ENCODE assay signal across 8 cellular contexts in genomic region chr16:66872927-66873684, GRCh38. TPM values are rescaled to one million over a fixed set of nuclear protein-coding genes. Genes with fewer than 3 reads are reported as not detected.
A peak's percentile ranks its signal among the peaks of the same experiment; 100 is the strongest.
DNase-seq lines count a peak whose midpoint lies in the region; ATAC-seq and TF ChIP-seq lines count a peak whose summit lies in the region.

No MANE protein-coding gene starts in this region.

- no peaks in the 10 kb centered on the region for H3K9me3 Mint-ChIP-seq in nephron progenitor cell
- peaks cover 11% of the 10 kb centered on the region for H3K9me3 Mint-ChIP-seq in stimulated activated naive CD8-positive, alpha-beta T cell treated with anti-CD3 and anti-CD28 coated beads, Interleukin-15, Interleukin-2, amounts not matched to agents 100 ng/mL and 50 ng/mL, for 24 hours

- H3K27me3 ChIP-seq in DND-41 (ENCODE audit: insufficient read depth, low read length, poor library complexity) (no peaks in the 10 kb centered on the region), RWPE2 (ENCODE audit: insufficient read depth, poor library complexity, severe bottlenecking) (no peaks in the 10 kb centered on the region)

- ATAC-seq in DND-41 (ENCODE audit: insufficient read depth, low read depth) (peak; percentile 82), GM21619 (IDR thresholded peaks at IDR 0.05; ENCODE audit: unreplicated experiment) (peak; percentile 79), RWPE2 (ENCODE audit: low read depth) (peak; percentile 90)

- H3K4me1 ChIP-seq in DND-41 (ENCODE audit: insufficient read depth, low read length) (peaks cover 45% of the 10 kb centered on the region), RWPE2 (ENCODE audit: insufficient read depth, poor library complexity, severe bottlenecking) (peaks cover 4% of the 10 kb centered on the region)

- H3K27me3 Mint-ChIP-seq in nephron progenitor cell (ENCODE audit: low read depth, poor library complexity): peaks cover 23% of the 10 kb centered on the region
- H3K27me3 Mint-ChIP-seq in stimulated activated naive CD8-positive, alpha-beta T cell treated with anti-CD3 and anti-CD28 coated beads, Interleukin-15, Interleukin-2, amounts not matched to agents 100 ng/mL and 50 ng/mL, for 24 hours: no peaks in the 10 kb centered on the region

- TF ChIP-seq EP300 in Ishikawa (IDR thresholded peaks at IDR 0.05; ENCODE audit: borderline replicate concordance): no peak

- H3K79me2 ChIP-seq in DND-41 (ENCODE audit: insufficient read depth, low read length): no peaks in the 10 kb centered on the region

- peak overlapping the region; percentile 51 for H3K9ac ChIP-seq in DND-41 (ENCODE audit: low read depth, low read length)

- TF ChIP-seq CTCF in DND-41 (IDR thresholded peaks at IDR 0.05; ENCODE audit: borderline replicate concordance, extremely low read depth, low read length, poor library complexity, severe bottlenecking) (peak; percentile 95), RWPE2 (IDR thresholded peaks at IDR 0.05; ENCODE audit: poor library complexity, severe bottlenecking) (peak; percentile 96), fibroblast of villous mesenchyme (IDR thresholded peaks at IDR 0.05; ENCODE audit: insufficient read depth, low read depth, low read length) (peak; percentile 90), nephron progenitor cell (IDR thresholded peaks at IDR 0.05) (peak; percentile 93)

- peak overlapping the region; percentile 69 for H3K27ac ChIP-seq in DND-41 (ENCODE audit: low read length)
- H3K27ac ChIP-seq in RWPE2 (ENCODE audit: poor library complexity, severe bottlenecking): peak overlapping the region; percentile 63

- TF ChIP-seq RAD21 in Ishikawa (IDR thresholded peaks at IDR 0.05; ENCODE audit: low read depth): peak; percentile 42; the same call in 1 of the 2 replicates

- no peaks in the 10 kb centered on the region for H4K20me1 ChIP-seq in DND-41 (ENCODE audit: insufficient read depth, low read length)

- peak overlapping the region; percentile 79 for H3K4me3 Mint-ChIP-seq in nephron progenitor cell
- H3K4me3 Mint-ChIP-seq in stimulated activated naive CD8-positive, alpha-beta T cell treated with anti-CD3 and anti-CD28 coated beads, Interleukin-15, Interleukin-2, amounts not matched to agents 100 ng/mL and 50 ng/mL, for 24 hours: peak overlapping the region; percentile 87

- no peaks in the 10 kb centered on the region for H3K36me3 Mint-ChIP-seq in nephron progenitor cell (ENCODE audit: low read depth)
- H3K36me3 Mint-ChIP-seq in stimulated activated naive CD8-positive, alpha-beta T cell treated with anti-CD3 and anti-CD28 coated beads, Interleukin-15, Interleukin-2, amounts not matched to agents 100 ng/mL and 50 ng/mL, for 24 hours (ENCODE audit: low read depth): peaks cover 11% of the 10 kb centered on the region

- H3K9me3 ChIP-seq in DND-41 (ENCODE audit: insufficient read depth, low read length, severe bottlenecking): no peaks in the 10 kb centered on the region
- H3K9me3 ChIP-seq in RWPE2 (ENCODE audit: severe bottlenecking): no peaks in the 10 kb centered on the region

- DNase-seq in DND-41 (peak; percentile 96), RWPE2 (ENCODE audit: low spot score) (peak; percentile 96), fibroblast of villous mesenchyme (ENCODE audit: low read depth) (peak; percentile 97), nephron progenitor cell (peak; percentile 94)
- DNase-seq in activated effector memory CD4-positive, alpha-beta T cell treated with Interleukin-2 at 50 U/mL for 16 hours: peak; percentile 85

- H3K4me1 Mint-ChIP-seq in nephron progenitor cell: peaks cover 37% of the 10 kb centered on the region
- H3K4me1 Mint-ChIP-seq in stimulated activated naive CD8-positive, alpha-beta T cell treated with anti-CD3 and anti-CD28 coated beads, Interleukin-15, Interleukin-2, amounts not matched to agents 100 ng/mL and 50 ng/mL, for 24 hours (ENCODE audit: low read depth): peaks cover 52% of the 10 kb centered on the region

- peak overlapping the region; percentile 70 for H3K4me2 ChIP-seq in DND-41 (ENCODE audit: insufficient read depth, low read length)

- no peak overlapping the region for H3K27ac Mint-ChIP-seq in nephron progenitor cell
- H3K27ac Mint-ChIP-seq in stimulated activated naive CD8-positive, alpha-beta T cell treated with anti-CD3 and anti-CD28 coated beads, Interleukin-15, Interleukin-2, amounts not matched to agents 100 ng/mL and 50 ng/mL, for 24 hours: peak overlapping the region; percentile 94

- no peaks in the 10 kb centered on the region for H3K36me3 ChIP-seq in DND-41 (ENCODE audit: insufficient read depth, low read length)
- no peaks in the 10 kb centered on the region for H3K36me3 ChIP-seq in RWPE2 (ENCODE audit: low read depth)

- peak overlapping the region in 1 of 2 experiments; percentile 53; a peak in 3 of 4 replicates for H3K4me3 ChIP-seq in DND-41 (ENCODE audit: low read depth in 1 of 2, low read length in 2 of 2)
- peak overlapping the region; percentile 6 for H3K4me3 ChIP-seq in RWPE2 (ENCODE audit: severe bottlenecking)
- H3K4me3 ChIP-seq in fibroblast of villous mesenchyme (ENCODE audit: low read depth, low read length): peak overlapping the region; percentile 51

- H2AFZ ChIP-seq in DND-41 (ENCODE audit: low read depth, low read length): peak overlapping the region; percentile 63

TF ChIP-seq in Ishikawa, 13 proteins besides CTCF, POLR2A, EP300 and RAD21:
- TF ChIP-seq EGR1 (IDR thresholded peaks at IDR 0.05) (no peak), ZBTB7A (IDR thresholded peaks at IDR 0.05; ENCODE audit: low read depth) (0 out of 2 replicates have a peak, but pooled peaks have one; percentile 34), YY1 (IDR thresholded peaks at IDR 0.05; ENCODE audit: low read depth) (0 out of 2 replicates have a peak, but pooled peaks have one; percentile 39), TAF1 (IDR thresholded peaks at IDR 0.05; ENCODE audit: low read depth) (no peak; the same call in 1 of the 2 replicates), TCF12 (IDR thresholded peaks at IDR 0.05; ENCODE audit: low read depth) (no peak), CEBPB (IDR thresholded peaks at IDR 0.05) (no peak), NFIC (IDR thresholded peaks at IDR 0.05) (no peak), TEAD4 (IDR thresholded peaks at IDR 0.05) (no peak), FOXM1 (IDR thresholded peaks at IDR 0.05; ENCODE audit: borderline replicate concordance, low read depth) (no peak), USF1 (IDR thresholded peaks at IDR 0.05) (no peak; the same call in 1 of the 2 replicates)
- TF ChIP-seq, protein P1, sequence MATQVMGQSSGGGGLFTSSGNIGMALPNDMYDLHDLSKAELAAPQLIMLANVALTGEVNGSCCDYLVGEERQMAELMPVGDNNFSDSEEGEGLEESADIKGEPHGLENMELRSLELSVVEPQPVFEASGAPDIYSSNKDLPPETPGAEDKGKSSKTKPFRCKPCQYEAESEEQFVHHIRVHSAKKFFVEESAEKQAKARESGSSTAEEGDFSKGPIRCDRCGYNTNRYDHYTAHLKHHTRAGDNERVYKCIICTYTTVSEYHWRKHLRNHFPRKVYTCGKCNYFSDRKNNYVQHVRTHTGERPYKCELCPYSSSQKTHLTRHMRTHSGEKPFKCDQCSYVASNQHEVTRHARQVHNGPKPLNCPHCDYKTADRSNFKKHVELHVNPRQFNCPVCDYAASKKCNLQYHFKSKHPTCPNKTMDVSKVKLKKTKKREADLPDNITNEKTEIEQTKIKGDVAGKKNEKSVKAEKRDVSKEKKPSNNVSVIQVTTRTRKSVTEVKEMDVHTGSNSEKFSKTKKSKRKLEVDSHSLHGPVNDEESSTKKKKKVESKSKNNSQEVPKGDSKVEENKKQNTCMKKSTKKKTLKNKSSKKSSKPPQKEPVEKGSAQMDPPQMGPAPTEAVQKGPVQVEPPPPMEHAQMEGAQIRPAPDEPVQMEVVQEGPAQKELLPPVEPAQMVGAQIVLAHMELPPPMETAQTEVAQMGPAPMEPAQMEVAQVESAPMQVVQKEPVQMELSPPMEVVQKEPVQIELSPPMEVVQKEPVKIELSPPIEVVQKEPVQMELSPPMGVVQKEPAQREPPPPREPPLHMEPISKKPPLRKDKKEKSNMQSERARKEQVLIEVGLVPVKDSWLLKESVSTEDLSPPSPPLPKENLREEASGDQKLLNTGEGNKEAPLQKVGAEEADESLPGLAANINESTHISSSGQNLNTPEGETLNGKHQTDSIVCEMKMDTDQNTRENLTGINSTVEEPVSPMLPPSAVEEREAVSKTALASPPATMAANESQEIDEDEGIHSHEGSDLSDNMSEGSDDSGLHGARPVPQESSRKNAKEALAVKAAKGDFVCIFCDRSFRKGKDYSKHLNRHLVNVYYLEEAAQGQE (IDR thresholded peaks at IDR 0.05; ENCODE audit: low read depth): no peak
- TF ChIP-seq, protein P2, sequence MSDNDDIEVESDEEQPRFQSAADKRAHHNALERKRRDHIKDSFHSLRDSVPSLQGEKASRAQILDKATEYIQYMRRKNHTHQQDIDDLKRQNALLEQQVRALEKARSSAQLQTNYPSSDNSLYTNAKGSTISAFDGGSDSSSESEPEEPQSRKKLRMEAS (IDR thresholded peaks at IDR 0.05): peak; percentile 85

RNA-seq across cellular contexts. Expression of gene PDP2, which starts 7.2 kb away (rescaled TPM):
- total RNA-seq in fibroblast of villous mesenchyme: 17.4 and 25.9 TPM in 2 replicates

RNA-seq across cellular contexts. Expression of gene CA7, which starts 28.9 kb away (rescaled TPM):
- not detected in 2 replicates for total RNA-seq in fibroblast of villous mesenchyme

RNA-seq across cellular contexts. Expression of gene NAE1, which starts 42.3 kb away (rescaled TPM):
- 67.6 and 91.1 TPM in 2 replicates for total RNA-seq in fibroblast of villous mesenchyme

RNA-seq across cellular contexts. Expression of gene CDH16, which starts 45.6 kb away (rescaled TPM):
- total RNA-seq in fibroblast of villous mesenchyme: not detected in 2 replicates

RNA-seq across cellular contexts. Expression of gene RRAD, which starts 52.2 kb away (rescaled TPM):
- total RNA-seq in fibroblast of villous mesenchyme: 12.5 and 15.1 TPM in 2 replicates
